In genomic region chr10:89438525-89438924, GRCh38 we compare ENCODE assay signal across 37 cellular contexts. TPM values are rescaled to one million over a fixed set of nuclear protein-coding genes. Genes with fewer than 3 reads are reported as not detected.
"Had no signal": no experiment of that assay in that cellular context is flagged by ENCODE, and none has a peak within 500 bp of the region (broad histone marks: within the 10 kb centered on the region; RNA-seq: fewer than 3 reads in every experiment).

No MANE protein-coding gene starts in this region.

- H3K36me3 ChIP-seq: brain microvascular endothelial cell, cardiac muscle cell, MG63, WERI-Rb-1 had no signal

- H3K4me3 ChIP-seq: cardiac muscle cell, MG63, PC-9 had no signal

- ATAC-seq: activated CD8-positive, alpha-beta memory T cell treated with anti-CD3 and anti-CD28 coated beads, Interleukin-2, amount 10 ng/mL, durations not matched to agents 7 days and 5 days; activated naive CD8-positive, alpha-beta T cell treated with anti-CD3 and anti-CD28 coated beads, Interleukin-2, amount 50 U/mL, for 24 hours; Right ventricle myocardium inferior had no signal

- DNase-seq: activated CD4-positive, alpha-beta memory T cell treated with anti-CD3 and anti-CD28 coated beads, Interleukin-2, amount 10 ng/mL, durations not matched to agents 7 days and 5 days; activated CD4-positive, alpha-beta T cell treated with anti-CD3 and anti-CD28 coated beads for 1 hour; activated CD4-positive, alpha-beta T cell treated with anti-CD3 and anti-CD28 coated beads for 48 hours; activated CD4-positive, CD25-positive, alpha-beta regulatory T cell; activated CD8-positive, alpha-beta memory T cell treated with anti-CD3 and anti-CD28 coated beads for 24 hours; activated CD8-positive, alpha-beta memory T cell treated with anti-CD3 and anti-CD28 coated beads, Interleukin-2, amount 10 ng/mL, durations not matched to agents 7 days and 5 days; activated CD8-positive, alpha-beta memory T cell treated with anti-CD3 and anti-CD28 coated beads, Interleukin-2, amount 50 U/mL, for 48 hours; activated effector memory CD4-positive, alpha-beta T cell treated with Interleukin-2 at 50 U/mL for 16 hours; activated naive CD4-positive, alpha-beta T cell treated with anti-CD3 and anti-CD28 coated beads, Interleukin-2, amount 10 ng/mL, durations not matched to agents 7 days and 5 days; activated naive CD8-positive, alpha-beta T cell treated with anti-CD3 and anti-CD28 coated beads, Interleukin-2, amount 50 U/mL, for 24 hours; activated T-cell treated with anti-CD3 and anti-CD28 coated beads, Interleukin-2, amount 50 U/mL, for 48 hours; anterior cingulate cortex; brain microvascular endothelial cell; Kasumi-1; KG1; MG63; NCI-H1048; NCI-H1105 treated with DMSO at 0.1 percent for 48 hours; NCI-H1436; NCI-H1694; NCI-H1930; NCI-H2081 treated with DMSO at 0.1 percent for 48 hours; NCI-H345; NCI-H510A; NCI-H526; NCI-H748 treated with DMSO at 0.1 percent for 48 hours; NK-92 treated with Interleukin-12 subunit alpha and Interleukin-12 subunit beta, amount 100 ng/mL, for 24 hours; PC-9; SIG-M5; SW 1271; T-helper 1 cell; T-helper 2 cell; T-helper 9 cell; WERI-Rb-1 had no signal

- H3K9me3 ChIP-seq: MG63 had no signal

RNA-seq across cellular contexts. Expression of gene IFIT1, which starts 46.1 kb away (rescaled TPM):
- total RNA-seq: OCI-LY7 had no signal
